20 cellular contexts compared by ENCODE assay signal in genomic region chr7:43328785-43329380, GRCh38.
"Had no signal": no experiment of that assay in that cellular context is flagged by ENCODE, and none has a peak within 500 bp of the region (broad histone marks: within the 10 kb centered on the region; RNA-seq: fewer than 3 reads in every experiment).

No MANE protein-coding gene starts in this region.

- H3K79me2 ChIP-seq: hepatocyte had no signal

- H3K4me1 ChIP-seq: lower lobe of right lung, stomach, upper lobe of left lung had no signal

- H3K4me3 ChIP-seq: hepatocyte, lower lobe of right lung, skin epidermis, stomach, upper lobe of left lung had no signal

- H3K9me3 ChIP-seq: lower lobe of right lung, stomach, upper lobe of left lung had no signal

- H3K27ac ChIP-seq: hepatocyte, lower lobe of right lung, skin epidermis, stomach, upper lobe of left lung, VCaP had no signal

- ATAC-seq: activated T-cell treated with anti-CD3 and anti-CD28 coated beads, Interleukin-2, amount 50 U/mL, for 4 hours; left colon; natural killer cell treated with Interleukin-12 subunit alpha and Interleukin-12 subunit beta and Interleukin-15 and Interleukin-18, amount 100 ng/mL, for 72 hours had no signal

- H3K36me3 ChIP-seq: lower lobe of right lung, stomach, upper lobe of left lung had no signal

- DNase-seq: activated CD4-positive, alpha-beta T cell treated with anti-CD3 and anti-CD28 coated beads, Interleukin-2, amount 50 U/mL, for 1 hour; activated CD4-positive, CD25-positive, alpha-beta regulatory T cell treated with anti-CD3 and anti-CD28 coated beads, Interleukin-2, amount 50 U/mL, for 72 hours; activated CD8-positive, alpha-beta memory T cell treated with anti-CD3 and anti-CD28 coated beads, Interleukin-2, amount 50 U/mL, for 4 hours; activated effector memory CD4-positive, alpha-beta T cell treated with Interleukin-2 at 50 U/mL for 16 hours; activated naive CD4-positive, alpha-beta T cell treated with anti-CD3 and anti-CD28 coated beads, Interleukin-2, amount 50 U/mL, for 16 hours; activated T-cell treated with anti-CD3 and anti-CD28 coated beads, Interleukin-2, amount 50 U/mL, for 4 hours; dermis blood vessel endothelial cell; effector memory CD4-positive, alpha-beta T cell; left colon; lower lobe of right lung; occipital lobe; stimulated activated CD4-positive, alpha-beta T cell treated with anti-CD3 and anti-CD28 coated beads, Interleukin-4, amount 100 ng/mL, for 1 hour; stomach; SW 1271; T-helper 2 cell; upper lobe of left lung had no signal

- H3K4me2 ChIP-seq: hepatocyte had no signal

- H3K27me3 ChIP-seq: hepatocyte, stomach, upper lobe of left lung had no signal
